Comparison of ENCODE assay signal across 29 cellular contexts in genomic region chr6:155303361-155303870, GRCh38. TPM values are rescaled to one million over a fixed set of nuclear protein-coding genes. Genes with fewer than 3 reads are reported as not detected.
"Had no signal": no experiment of that assay in that cellular context is flagged by ENCODE, and none has a peak within 500 bp of the region (broad histone marks: within the 10 kb centered on the region; RNA-seq: fewer than 3 reads in every experiment).

No MANE protein-coding gene starts in this region.

- H3K27ac ChIP-seq: breast epithelium, epithelial cell of prostate, esophagus squamous epithelium, left lung, lower lobe of right lung, spleen, testis, transverse colon had no signal

- H3K9ac ChIP-seq: neural progenitor cell had no signal

- DNase-seq: activated B cell treated with CpG ODN at 0.5 μM for 24 hours; activated CD4-positive, alpha-beta T cell treated with anti-CD3 and anti-CD28 coated beads, Interleukin-2, amount 50 U/mL, for 1 hour; activated CD8-positive, alpha-beta T cell treated with anti-CD3 and anti-CD28 coated beads for 36 hours; activated naive CD8-positive, alpha-beta T cell treated with anti-CD3 and anti-CD28 coated beads, Interleukin-2, amount 50 U/mL, for 24 hours; activated T-cell treated with anti-CD3 and anti-CD28 coated beads, Interleukin-2, amount 50 U/mL, for 4 hours; dermis blood vessel endothelial cell; effector CD4-positive, alpha-beta T cell; esophagus squamous epithelium; foreskin melanocyte; heart right ventricle; kidney glomerular epithelial cell; left lung; lower lobe of right lung; mesendoderm; natural killer cell; occipital lobe; right cardiac atrium; spleen; stimulated activated CD4-positive, alpha-beta T cell treated with anti-CD3 and anti-CD28 coated beads, Interleukin-2, amount 100 ng/mL, for 48 hours; stimulated activated naive CD4-positive, alpha-beta T cell treated with Interleukin-2 at 50 U/mL for 16 hours; testis; transverse colon had no signal

- H3K27me3 ChIP-seq: breast epithelium, esophagus squamous epithelium, heart right ventricle, left lung, neural progenitor cell, spleen, testis, transverse colon had no signal

- H3K4me2 ChIP-seq: neural progenitor cell had no signal

- H3K9me3 ChIP-seq: breast epithelium, esophagus squamous epithelium, heart right ventricle, left lung, lower lobe of right lung, spleen, testis, transverse colon had no signal

- H3K4me3 ChIP-seq: breast epithelium, esophagus squamous epithelium, heart right ventricle, left lung, lower lobe of right lung, neural progenitor cell, spleen, testis, transverse colon had no signal

- H2AFZ ChIP-seq: neural progenitor cell had no signal

- ATAC-seq: activated CD8-positive, alpha-beta T cell treated with anti-CD3 and anti-CD28 coated beads for 36 hours; activated naive CD8-positive, alpha-beta T cell treated with anti-CD3 and anti-CD28 coated beads, Interleukin-2, amount 50 U/mL, for 24 hours; activated T-cell treated with anti-CD3 and anti-CD28 coated beads, Interleukin-2, amount 50 U/mL, for 4 hours; heart right ventricle; left lung; lower lobe of right lung; natural killer cell; right cardiac atrium had no signal

- H3K4me1 ChIP-seq: breast epithelium, esophagus squamous epithelium, left lung, lower lobe of right lung, testis, transverse colon had no signal

- H3K36me3 ChIP-seq: breast epithelium had no signal

RNA-seq across cellular contexts. Expression of gene CLDN20, which starts 39.6 kb away (rescaled TPM):
- total RNA-seq: activated B cell treated with CpG ODN at 0.5 μM for 24 hours; activated CD8-positive, alpha-beta T cell treated with anti-CD3 and anti-CD28 coated beads for 36 hours; activated T-cell treated with anti-CD3 and anti-CD28 coated beads, Interleukin-2, amount 50 U/mL, for 4 hours; breast epithelium; dermis blood vessel endothelial cell; glomerular endothelial cell; heart right ventricle; left lung; lower lobe of right lung; mononuclear cell; natural killer cell; occipital lobe; pulmonary artery endothelial cell; right cardiac atrium; spleen; testis; transverse colon; urinary bladder had no signal
- polyA plus RNA-seq: heart right ventricle, right cardiac atrium, spleen had no signal
